In the genomic region with DNA sequence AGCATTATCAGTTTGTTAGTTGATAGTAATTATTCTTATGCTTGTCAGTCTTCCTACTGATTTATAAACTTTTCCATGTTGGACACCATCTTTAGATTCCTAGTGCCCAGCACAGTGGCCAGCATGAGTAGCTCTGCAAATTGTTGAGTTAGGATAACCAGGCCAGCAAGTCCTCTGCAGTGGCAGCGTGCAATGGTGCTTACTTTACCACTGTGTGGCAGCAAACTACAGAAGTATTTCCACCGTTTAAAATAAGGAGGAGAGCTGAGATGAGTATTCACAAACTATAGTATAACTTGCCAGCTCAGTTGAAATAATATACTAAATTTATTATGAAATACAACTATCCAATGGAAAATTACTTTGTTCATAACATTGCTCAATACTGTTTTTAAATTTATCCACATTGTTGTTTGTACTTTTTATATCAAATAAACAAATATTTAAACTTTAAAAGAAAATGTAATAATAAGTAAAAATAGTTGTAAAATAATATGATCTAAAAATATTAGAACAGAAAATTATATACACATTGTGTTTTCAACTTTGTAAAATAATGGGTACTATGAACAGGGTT, we compare ENCODE assay signal across 8 cellular contexts. TPM values are rescaled to one million over a fixed set of nuclear protein-coding genes. Genes with fewer than 3 reads are reported as not detected.
DNase-seq lines count a peak whose midpoint lies in the region; ATAC-seq and TF ChIP-seq lines count a peak whose summit lies in the region.

No MANE protein-coding gene starts in this region.

- H3K27me3 Mint-ChIP-seq in chondrocyte (ENCODE audit: low read depth) (no peaks in the 10 kb centered on the region), memory B cell (peaks cover 3% of the 10 kb centered on the region)

- H3K36me3 Mint-ChIP-seq in chondrocyte (ENCODE audit: low read depth) (no peaks in the 10 kb centered on the region), memory B cell (no peaks in the 10 kb centered on the region)

- peak; percentile 84 for TF ChIP-seq CTCF in chondrocyte (IDR thresholded peaks at IDR 0.05)

- peak; percentile 65 for ATAC-seq in memory B cell (ENCODE audit: low read depth)
- ATAC-seq in GM19455 (IDR thresholded peaks at IDR 0.05; ENCODE audit: unreplicated experiment): no peak

- DNase-seq in EL (peak; percentile 41), KG1 (lab: John Stamatoyannopoulos, UW) (peak; percentile 28), SHP77 treated with DMSO at 0.1 percent for 48 hours (lab: John Stamatoyannopoulos, UW) (peak; percentile 71), chondrocyte (ENCODE audit: low spot score) (no peak), memory B cell (ENCODE audit: low spot score in 2 of 2) (no peak), DMS79 treated with DMSO at 0.1 percent for 48 hours (lab: John Stamatoyannopoulos, UW) (no peak), putamen (ENCODE audit: low spot score) (no peak)

- no peak overlapping the region for H3K27ac Mint-ChIP-seq in chondrocyte (ENCODE audit: unreplicated experiment)
- no peak overlapping the region for H3K27ac Mint-ChIP-seq in memory B cell

- H3K4me1 Mint-ChIP-seq in chondrocyte (ENCODE audit: low read depth): peaks cover 8% of the 10 kb centered on the region
- H3K4me1 Mint-ChIP-seq in memory B cell: peaks cover 4% of the 10 kb centered on the region

- H3K4me3 Mint-ChIP-seq in chondrocyte (ENCODE audit: unreplicated experiment) (no peak overlapping the region), memory B cell (no peak overlapping the region)

- H3K9me3 Mint-ChIP-seq in chondrocyte (ENCODE audit: low read depth): no peaks in the 10 kb centered on the region
- H3K9me3 Mint-ChIP-seq in memory B cell: no peaks in the 10 kb centered on the region

RNA-seq across cellular contexts. Expression of gene THADA, which starts 9.3 kb away (rescaled TPM):
- 23.6 to 68.0 TPM (median 28.4 TPM) in 3 replicates for total RNA-seq in chondrocyte

RNA-seq across cellular contexts. Expression of gene PLEKHH2, which starts 31.9 kb away (rescaled TPM):
- 4.9 to 13.7 TPM (median 5.5 TPM) in 3 replicates for total RNA-seq in chondrocyte

Comparison
In these comparisons a context has a peak if more than half of its experiments do, and no peak if none do; other contexts are left out.
1. DNase-seq: peak in EL (single experiment), KG1 (single experiment) and SHP77 treated with DMSO at 0.1 percent for 48 hours (single experiment); none in chondrocyte (single experiment), memory B cell (0 of 2), DMS79 treated with DMSO at 0.1 percent for 48 hours (single experiment) and putamen (single experiment).